1 cellular context compared by ENCODE assay signal in the genomic region with DNA sequence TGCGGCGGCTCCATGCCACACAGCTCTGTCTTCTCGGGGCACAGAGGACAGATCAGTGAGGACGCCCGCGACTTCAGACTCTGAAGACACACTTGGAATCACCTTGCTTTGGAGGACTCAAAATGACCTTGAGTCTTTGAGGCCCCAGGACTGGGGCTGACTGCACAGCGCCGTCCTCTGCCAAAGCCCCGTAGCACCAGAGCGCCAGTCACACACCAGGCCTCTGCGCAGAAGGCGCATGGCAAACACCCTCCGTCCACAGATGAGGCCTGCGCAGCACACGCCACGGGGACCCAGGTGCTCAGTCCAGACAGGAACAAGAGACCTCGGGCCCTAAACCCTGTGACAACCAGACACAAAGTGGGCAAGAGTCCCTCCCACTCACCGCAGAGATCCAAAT.
TF ChIP-seq lines count a peak whose summit lies in the region.

No MANE protein-coding gene starts in this region.

TF ChIP-seq in WTC11, 78 proteins besides CTCF, POLR2A, EP300 and RAD21 (continued from another document):
- TF ChIP-seq, protein P1, sequence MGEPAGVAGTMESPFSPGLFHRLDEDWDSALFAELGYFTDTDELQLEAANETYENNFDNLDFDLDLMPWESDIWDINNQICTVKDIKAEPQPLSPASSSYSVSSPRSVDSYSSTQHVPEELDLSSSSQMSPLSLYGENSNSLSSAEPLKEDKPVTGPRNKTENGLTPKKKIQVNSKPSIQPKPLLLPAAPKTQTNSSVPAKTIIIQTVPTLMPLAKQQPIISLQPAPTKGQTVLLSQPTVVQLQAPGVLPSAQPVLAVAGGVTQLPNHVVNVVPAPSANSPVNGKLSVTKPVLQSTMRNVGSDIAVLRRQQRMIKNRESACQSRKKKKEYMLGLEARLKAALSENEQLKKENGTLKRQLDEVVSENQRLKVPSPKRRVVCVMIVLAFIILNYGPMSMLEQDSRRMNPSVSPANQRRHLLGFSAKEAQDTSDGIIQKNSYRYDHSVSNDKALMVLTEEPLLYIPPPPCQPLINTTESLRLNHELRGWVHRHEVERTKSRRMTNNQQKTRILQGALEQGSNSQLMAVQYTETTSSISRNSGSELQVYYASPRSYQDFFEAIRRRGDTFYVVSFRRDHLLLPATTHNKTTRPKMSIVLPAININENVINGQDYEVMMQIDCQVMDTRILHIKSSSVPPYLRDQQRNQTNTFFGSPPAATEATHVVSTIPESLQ (CRISPR knock-in tag; IDR thresholded peaks at IDR 0.05), result no peak
- TF ChIP-seq GTF2I (CRISPR knock-in tag; conservative IDR thresholded peaks at IDR 0.05), result no peak
- TF ChIP-seq, protein P2, sequence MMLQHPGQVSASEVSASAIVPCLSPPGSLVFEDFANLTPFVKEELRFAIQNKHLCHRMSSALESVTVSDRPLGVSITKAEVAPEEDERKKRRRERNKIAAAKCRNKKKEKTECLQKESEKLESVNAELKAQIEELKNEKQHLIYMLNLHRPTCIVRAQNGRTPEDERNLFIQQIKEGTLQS (CRISPR knock-in tag; conservative IDR thresholded peaks at IDR 0.05), result no peak
- TF ChIP-seq ETV6 (CRISPR knock-in tag; IDR thresholded peaks at IDR 0.05), result no peak
- TF ChIP-seq, protein P3, sequence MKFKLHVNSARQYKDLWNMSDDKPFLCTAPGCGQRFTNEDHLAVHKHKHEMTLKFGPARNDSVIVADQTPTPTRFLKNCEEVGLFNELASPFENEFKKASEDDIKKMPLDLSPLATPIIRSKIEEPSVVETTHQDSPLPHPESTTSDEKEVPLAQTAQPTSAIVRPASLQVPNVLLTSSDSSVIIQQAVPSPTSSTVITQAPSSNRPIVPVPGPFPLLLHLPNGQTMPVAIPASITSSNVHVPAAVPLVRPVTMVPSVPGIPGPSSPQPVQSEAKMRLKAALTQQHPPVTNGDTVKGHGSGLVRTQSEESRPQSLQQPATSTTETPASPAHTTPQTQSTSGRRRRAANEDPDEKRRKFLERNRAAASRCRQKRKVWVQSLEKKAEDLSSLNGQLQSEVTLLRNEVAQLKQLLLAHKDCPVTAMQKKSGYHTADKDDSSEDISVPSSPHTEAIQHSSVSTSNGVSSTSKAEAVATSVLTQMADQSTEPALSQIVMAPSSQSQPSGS (CRISPR knock-in tag; IDR thresholded peaks at IDR 0.05; ENCODE audit: borderline replicate concordance, low read depth), result no peak
- TF ChIP-seq, protein P4, sequence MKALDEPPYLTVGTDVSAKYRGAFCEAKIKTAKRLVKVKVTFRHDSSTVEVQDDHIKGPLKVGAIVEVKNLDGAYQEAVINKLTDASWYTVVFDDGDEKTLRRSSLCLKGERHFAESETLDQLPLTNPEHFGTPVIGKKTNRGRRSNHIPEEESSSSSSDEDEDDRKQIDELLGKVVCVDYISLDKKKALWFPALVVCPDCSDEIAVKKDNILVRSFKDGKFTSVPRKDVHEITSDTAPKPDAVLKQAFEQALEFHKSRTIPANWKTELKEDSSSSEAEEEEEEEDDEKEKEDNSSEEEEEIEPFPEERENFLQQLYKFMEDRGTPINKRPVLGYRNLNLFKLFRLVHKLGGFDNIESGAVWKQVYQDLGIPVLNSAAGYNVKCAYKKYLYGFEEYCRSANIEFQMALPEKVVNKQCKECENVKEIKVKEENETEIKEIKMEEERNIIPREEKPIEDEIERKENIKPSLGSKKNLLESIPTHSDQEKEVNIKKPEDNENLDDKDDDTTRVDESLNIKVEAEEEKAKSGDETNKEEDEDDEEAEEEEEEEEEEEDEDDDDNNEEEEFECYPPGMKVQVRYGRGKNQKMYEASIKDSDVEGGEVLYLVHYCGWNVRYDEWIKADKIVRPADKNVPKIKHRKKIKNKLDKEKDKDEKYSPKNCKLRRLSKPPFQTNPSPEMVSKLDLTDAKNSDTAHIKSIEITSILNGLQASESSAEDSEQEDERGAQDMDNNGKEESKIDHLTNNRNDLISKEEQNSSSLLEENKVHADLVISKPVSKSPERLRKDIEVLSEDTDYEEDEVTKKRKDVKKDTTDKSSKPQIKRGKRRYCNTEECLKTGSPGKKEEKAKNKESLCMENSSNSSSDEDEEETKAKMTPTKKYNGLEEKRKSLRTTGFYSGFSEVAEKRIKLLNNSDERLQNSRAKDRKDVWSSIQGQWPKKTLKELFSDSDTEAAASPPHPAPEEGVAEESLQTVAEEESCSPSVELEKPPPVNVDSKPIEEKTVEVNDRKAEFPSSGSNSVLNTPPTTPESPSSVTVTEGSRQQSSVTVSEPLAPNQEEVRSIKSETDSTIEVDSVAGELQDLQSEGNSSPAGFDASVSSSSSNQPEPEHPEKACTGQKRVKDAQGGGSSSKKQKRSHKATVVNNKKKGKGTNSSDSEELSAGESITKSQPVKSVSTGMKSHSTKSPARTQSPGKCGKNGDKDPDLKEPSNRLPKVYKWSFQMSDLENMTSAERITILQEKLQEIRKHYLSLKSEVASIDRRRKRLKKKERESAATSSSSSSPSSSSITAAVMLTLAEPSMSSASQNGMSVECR (CRISPR knock-in tag; IDR thresholded peaks at IDR 0.05; ENCODE audit: borderline replicate concordance), result no peak
- no peak for TF ChIP-seq RORB (CRISPR knock-in tag; IDR thresholded peaks at IDR 0.05)
- no peak for TF ChIP-seq IRF2 (CRISPR knock-in tag; IDR thresholded peaks at IDR 0.05; ENCODE audit: borderline replicate concordance, low read depth)
- TF ChIP-seq NR2C2 (CRISPR knock-in tag; IDR thresholded peaks at IDR 0.05), result no peak
TF ChIP-seq in WTC11: peak in this region for 0.
